In genomic region chr15:92904832-92905640, GRCh38 we compare ENCODE assay signal across 8 cellular contexts. TPM values are rescaled to one million over a fixed set of nuclear protein-coding genes. Genes with fewer than 3 reads are reported as not detected.
DNase-seq lines count a peak whose midpoint lies in the region; ATAC-seq and TF ChIP-seq lines count a peak whose summit lies in the region.

No MANE protein-coding gene starts in this region.

- TF ChIP-seq RAD21 in IMR-90 (IDR thresholded peaks at IDR 0.05; ENCODE audit: low read length) = no peak

- H3K79me1 ChIP-seq in IMR-90 (ENCODE audit: low read depth in 1 of 2, low read length in 2 of 2) = peaks cover 0 to 9% of the 10 kb centered on the region in 2 experiments; a peak in 2 of 4 replicates

- peak overlapping the region; percentile 46 for H2AK5ac ChIP-seq in IMR-90 (ENCODE audit: low read depth, low read length)

- peak overlapping the region; percentile 49 for H2BK120ac ChIP-seq in IMR-90 (ENCODE audit: low read depth, low read length)

- H3K79me2 ChIP-seq in mammary epithelial cell (ENCODE audit: insufficient read depth, low read length) = peaks cover 97% of the 10 kb centered on the region

- H3K9ac ChIP-seq in IMR-90 (ENCODE audit: low read depth, low read length) (peak overlapping the region; percentile 49), mammary epithelial cell (ENCODE audit: insufficient read depth, low read length) (peak overlapping the region; percentile 96)

- CTCF ChIA-PET in A673 (lab: Charles Lee) (no interaction called here), IMR-90 (lab: Yijun Ruan, JAX) (no interaction called here), mammary epithelial cell (lab: Charles Lee; ENCODE audit: low non-redundant PET) (no interaction called here)

- H3K36me3 ChIP-seq in A673 (ENCODE audit: insufficient read depth, low read length, poor library complexity, severe bottlenecking) (peaks cover 25% of the 10 kb centered on the region), IMR-90 (ENCODE audit: control insufficient read depth, insufficient read depth, low read length) (peaks cover 10% of the 10 kb centered on the region), mammary epithelial cell (ENCODE audit: insufficient read depth, low read length) (peaks cover 2% of the 10 kb centered on the region)

- H3K9me3 ChIP-seq in A673 (ENCODE audit: low read depth, low read length, poor library complexity, severe bottlenecking) (no peaks in the 10 kb centered on the region), IMR-90 (ENCODE audit: control insufficient read depth, insufficient read depth, low read length) (no peaks in the 10 kb centered on the region), mammary epithelial cell (replicated peaks; ENCODE audit: insufficient read depth, low read length) (no peaks in the 10 kb centered on the region)

- H3K4me1 ChIP-seq in A673 (ENCODE audit: insufficient read depth, low read length, poor library complexity, severe bottlenecking) (peaks cover 46% of the 10 kb centered on the region), IMR-90 (ENCODE audit: control insufficient read depth, insufficient read depth, low read length) (peaks cover 17% of the 10 kb centered on the region), mammary epithelial cell (ENCODE audit: insufficient read depth, low read length) (peaks cover 36% of the 10 kb centered on the region)

- H3K14ac ChIP-seq in IMR-90 (replicated peaks; ENCODE audit: low read depth, low read length) = peak overlapping the region; percentile 88

- POLR2A ChIA-PET in A673 (lab: Charles Lee; ENCODE audit: low non-redundant PET) (no interaction called here), IMR-90 (lab: Charles Lee; ENCODE audit: unreplicated experiment) (interaction anchor here (0.6 to 1.0 kb wide), 2 partner anchors 23 to 95 kb away, joined by 3 to 4 read pairs; no protein-coding TSS in a partner anchor)

- DNase-seq in A673 (ENCODE audit: low spot score) (no peak), IMR-90 (no peak), mammary epithelial cell (peak; percentile 25), midbrain (lab: John Stamatoyannopoulos, UW) (peak; percentile 35), iPS-NIHi11 (ENCODE audit: low spot score) (no peak), MV-4-11 (lab: John Stamatoyannopoulos, UW) (no peak)
- DNase-seq in stimulated activated CD8-positive, alpha-beta memory T cell treated with anti-CD3 and anti-CD28 coated beads, Interleukin-4, amount 100 ng/mL, for 48 hours = no peak
- DNase-seq in activated CD4-positive, alpha-beta T cell treated with anti-CD3 and anti-CD28 coated beads, Interleukin-2, amount 50 U/mL, for 4 hours = no peak

- 27% methylated on average over 3 of the region's 14 CpGs; no CpG with 5 or more reads in 1 of the 2 experiments for WGBS in IMR-90 (ENCODE audit: extremely low coverage in 2 of 2, insufficient read length in 1 of 2), 2 experiments
- WGBS in mammary epithelial cell (ENCODE audit: low coverage, missing lambda C conversion rate) = 0% methylated on average over 14 of the region's 14 CpGs

- TF ChIP-seq CTCF in A673 (conservative IDR thresholded peaks at IDR 0.05; ENCODE audit: low read depth, low read length) (no peak), IMR-90 (conservative IDR thresholded peaks at IDR 0.05; ENCODE audit: low read depth, low read length) (no peak), mammary epithelial cell (conservative IDR thresholded peaks at IDR 0.05 in 1 of 2, IDR thresholded peaks at IDR 0.05 in 1 of 2; ENCODE audit: extremely low read depth in 1 of 2, insufficient read depth in 1 of 2, low read depth in 1 of 2, low read length in 2 of 2) (no peak)

- H3K4me2 ChIP-seq in IMR-90 (ENCODE audit: low read depth, low read length) = peak overlapping the region; percentile 99
- peak overlapping the region; percentile 92 for H3K4me2 ChIP-seq in mammary epithelial cell (ENCODE audit: insufficient read depth, low read depth, low read length)

- H2BK5ac ChIP-seq in IMR-90 (ENCODE audit: low read depth, low read length, poor library complexity, severe bottlenecking) = peak overlapping the region; percentile 61

- H2AFZ ChIP-seq in IMR-90 (replicated peaks; ENCODE audit: low read length, poor library complexity) = no peak overlapping the region
- no peak overlapping the region for H2AFZ ChIP-seq in mammary epithelial cell (ENCODE audit: low read depth, low read length)

- H2BK15ac ChIP-seq in IMR-90 (ENCODE audit: low read depth, low read length) = no peak overlapping the region

- no peak overlapping the region for H2AK9ac ChIP-seq in IMR-90 (replicated peaks; ENCODE audit: low read depth, low read length, poor library complexity)

- intact Hi-C loops in A673 (cut with micrococcal nuclease; ENCODE audit: unreplicated experiment) = loop anchor here (5.0 kb wide), 1 partner anchor 98 kb away; no protein-coding TSS in a partner anchor
- intact Hi-C loops in IMR-90 (cut with micrococcal nuclease) = loop anchor here (1.0 to 2.0 kb wide), 3 partner anchors 14 to 96 kb away; no protein-coding TSS in a partner anchor
- intact Hi-C loops in mammary epithelial cell (cut with micrococcal nuclease) = loop anchor here (1.0 to 10.0 kb wide), 5 partner anchors 13 to 1040 kb away; no protein-coding TSS in a partner anchor

- H3K23ac ChIP-seq in IMR-90 (ENCODE audit: low read depth, low read length) = peak overlapping the region; percentile 92

- BruUV-seq in A673 (replicated peaks; lab: Mats Ljungman, UMichigan) (TSS peak; percentile 3), IMR-90 (replicated peaks; lab: Mats Ljungman, UMichigan) (TSS peak; percentile 6), mammary epithelial cell (replicated peaks; lab: Mats Ljungman, UMichigan) (TSS peak; percentile 10)

- peak overlapping the region; percentile 94 for H3K56ac ChIP-seq in IMR-90 (ENCODE audit: extremely low read depth, insufficient read depth, low read length)

- H2BK20ac ChIP-seq in IMR-90 (ENCODE audit: low read depth, low read length) = no peak overlapping the region

- in situ Hi-C loops in IMR-90 (cut with MboI; ENCODE audit: low sequenced_read_pairs) (no loop called here), mammary epithelial cell (cut with MboI; ENCODE audit: low sequenced_read_pairs in 2 of 2) (no loop called here)

- no peak for ATAC-seq in IMR-90 (ENCODE audit: low read depth)

- peaks cover 2% of the 10 kb centered on the region; the same call in 1 of the 2 replicates for H3K9me1 ChIP-seq in IMR-90 (ENCODE audit: insufficient read depth, low read length)

- TF ChIP-seq POLR2A in IMR-90 (IDR thresholded peaks at IDR 0.05; ENCODE audit: low read depth, low read length) = no peak; the same call in 1 of the 2 replicates

- peak overlapping the region; percentile 73 for H4K5ac ChIP-seq in IMR-90 (ENCODE audit: low read depth, low read length)

- peak overlapping the region; percentile 74 for H3K4ac ChIP-seq in IMR-90 (ENCODE audit: low read depth, low read length)

- peak overlapping the region; percentile 68 for H3K4me3 ChIP-seq in A673 (ENCODE audit: low read depth, low read length, poor library complexity, severe bottlenecking)
- peak overlapping the region; percentile 38 for H3K4me3 ChIP-seq in IMR-90 (ENCODE audit: insufficient read depth, low read depth, low read length)
- peak overlapping the region; percentile 51 to 60 (median 53) for H3K4me3 ChIP-seq in mammary epithelial cell (replicated peaks in 1 of 3; ENCODE audit: insufficient read depth in 1 of 3, low read depth in 2 of 3, low read length in 3 of 3)

- peak overlapping the region; percentile 51 for H4K91ac ChIP-seq in IMR-90 (ENCODE audit: insufficient read depth, low read depth, low read length)

- dilution Hi-C loops in IMR-90 (cut with HindIII; ENCODE audit: low sequenced_read_pairs, unreplicated experiment) (no loop called here), mammary epithelial cell (cut with HindIII; ENCODE audit: low sequenced_read_pairs) (no loop called here)

- peaks cover 31% of the 10 kb centered on the region for H4K20me1 ChIP-seq in IMR-90 (ENCODE audit: insufficient read depth, low read length)
- H4K20me1 ChIP-seq in mammary epithelial cell (ENCODE audit: insufficient read depth, low read length) = no peaks in the 10 kb centered on the region

- H3K18ac ChIP-seq in IMR-90 (ENCODE audit: low read depth, low read length) = peak overlapping the region; percentile 70

- H4K8ac ChIP-seq in IMR-90 (ENCODE audit: low read depth in 2 of 2, low read length in 2 of 2) = peak overlapping the region; percentile 75 to 77

- H3K27ac ChIP-seq in A673 (ENCODE audit: low read depth, low read length, poor library complexity, severe bottlenecking) = peak overlapping the region; percentile 99
- peak overlapping the region; percentile 58 for H3K27ac ChIP-seq in IMR-90 (ENCODE audit: insufficient read depth, low read length)
- H3K27ac ChIP-seq in mammary epithelial cell (ENCODE audit: insufficient read depth, low read depth, low read length) = peak overlapping the region; percentile 97

- H3K27me3 ChIP-seq in A673 (replicated peaks; ENCODE audit: insufficient read depth, low read depth, low read length, poor library complexity) = no peaks in the 10 kb centered on the region
- H3K27me3 ChIP-seq in IMR-90 (ENCODE audit: control insufficient read depth, insufficient read depth, low read length) = no peaks in the 10 kb centered on the region
- no peaks in the 10 kb centered on the region for H3K27me3 ChIP-seq in mammary epithelial cell (ENCODE audit: insufficient read depth, low read length)

TF ChIP-seq in IMR-90, 13 proteins besides CTCF, POLR2A, EP300 and RAD21 (continues in another document):
- TF ChIP-seq CEBPB (IDR thresholded peaks at IDR 0.05; ENCODE audit: low read depth, low read length) (no peak), USF2 (IDR thresholded peaks at IDR 0.05; ENCODE audit: low read depth, low read length) (no peak), SMC3 (IDR thresholded peaks at IDR 0.05; ENCODE audit: low read depth, low read length) (no peak), MXI1 (IDR thresholded peaks at IDR 0.05; ENCODE audit: borderline replicate concordance, low read depth, low read length) (no peak), CHD1 (IDR thresholded peaks at IDR 0.05; ENCODE audit: low read depth, low read length) (no peak), RFX5 (IDR thresholded peaks at IDR 0.05; ENCODE audit: low read depth, low read length) (no peak), BHLHE40 (IDR thresholded peaks at IDR 0.05; ENCODE audit: low read depth, low read length) (no peak), FOS (IDR thresholded peaks at IDR 0.05; ENCODE audit: low read depth, low read length) (no peak)

RNA-seq across cellular contexts. Expression of gene CHD2, which starts 4.9 kb away (rescaled TPM):
- total RNA-seq in A673 (2021) = 75.7 and 78.0 TPM in 2 replicates
- 64.7 and 71.4 TPM in 2 replicates for total RNA-seq in IMR-90 (2012; rRNA removed)
- 37.8 and 44.9 TPM in 2 replicates for polyA plus RNA-seq in IMR-90 (2012; rRNA removed)
- 9.0 and 12.0 TPM in 2 replicates for polyA plus RNA-seq in IMR-90 (2012; cell fraction: cytosol; rRNA removed)
- 54.1 and 206 TPM in 2 replicates for polyA plus RNA-seq in IMR-90 (2012; cell fraction: nucleus; rRNA removed; ENCODE audit: low replicate concordance)
- total RNA-seq in mammary epithelial cell = 100 to 1,000 TPM in 1 of 2 donors, 10 to 100 TPM in 1; 65.0 to 103 TPM
- polyA plus RNA-seq in mammary epithelial cell = 16.9 TPM
- 67.0 TPM for polyA minus RNA-seq in mammary epithelial cell

Comparison
In these comparisons a context has a peak if more than half of its experiments do, and no peak if none do; other contexts are left out.
1. DNase-seq: peak in mammary epithelial cell (single experiment) and midbrain (single experiment); none in A673 (single experiment), IMR-90 (single experiment), iPS-NIHi11 (single experiment), stimulated activated CD8-positive, alpha-beta memory T cell treated with anti-CD3 and anti-CD28 coated beads, Interleukin-4, amount 100 ng/mL, for 48 hours (single experiment), MV-4-11 (single experiment) and activated CD4-positive, alpha-beta T cell treated with anti-CD3 and anti-CD28 coated beads, Interleukin-2, amount 50 U/mL, for 4 hours (0 of 2).
2. Peak in every context shown above with its lines, with median percentiles within 50 percentile points of each other: H3K27ac ChIP-seq and H3K4me3 ChIP-seq.